Comparison of ENCODE assay signal across 8 cellular contexts in the genomic region with DNA sequence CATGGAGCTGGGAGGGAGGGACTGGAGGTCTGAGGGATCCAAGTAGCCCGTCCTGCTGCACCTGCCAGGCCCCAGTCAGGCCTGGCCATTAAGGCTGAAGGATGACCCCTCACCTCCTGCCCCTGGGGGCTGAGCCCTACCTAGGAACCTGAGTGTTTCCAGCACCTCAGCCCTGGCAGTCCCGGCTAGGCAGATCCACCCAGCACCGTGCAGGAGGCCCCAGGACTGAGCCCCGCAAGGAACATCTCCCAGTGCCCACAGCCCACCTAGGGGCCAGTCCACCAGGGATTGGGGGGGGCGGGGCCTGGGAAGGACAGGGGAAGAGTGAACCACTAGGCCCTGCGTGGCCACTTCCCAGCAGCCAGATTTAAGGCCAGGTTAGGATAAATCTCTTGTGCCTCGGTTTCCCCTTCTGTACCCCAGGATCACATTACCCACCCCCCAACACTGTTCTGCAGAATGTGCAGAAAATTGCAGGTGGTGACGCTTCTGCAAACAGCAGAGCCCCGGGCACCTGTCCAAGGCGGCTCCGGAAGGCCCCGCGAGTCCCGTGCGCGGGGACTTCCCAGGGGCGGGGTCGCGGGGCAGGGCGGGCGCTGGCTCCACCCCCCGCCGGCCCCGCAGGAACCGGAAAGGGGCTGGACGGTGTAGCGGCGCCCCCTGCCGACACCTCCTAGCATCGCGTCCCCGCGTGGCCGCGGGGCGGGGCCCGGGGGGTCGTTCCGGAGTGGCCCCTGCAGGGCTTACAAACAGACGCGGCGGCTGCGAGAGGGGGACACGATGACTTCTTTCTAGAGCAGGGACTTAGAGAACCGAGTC. TPM values are rescaled to one million over a fixed set of nuclear protein-coding genes. Genes with fewer than 3 reads are reported as not detected.
DNase-seq lines count a peak whose midpoint lies in the region; ATAC-seq and TF ChIP-seq lines count a peak whose summit lies in the region.

No MANE protein-coding gene starts in this region.

- H3K4me3 ChIP-seq in AG10803 (ENCODE audit: low read length) (no peak overlapping the region), ectodermal cell (ENCODE audit: insufficient read depth, low read depth, low read length) (peak overlapping the region; percentile 13)

- no peaks in the 10 kb centered on the region for H3K27me3 Mint-ChIP-seq in activated CD4-positive, alpha-beta memory T cell treated with anti-CD3 and anti-CD28 coated beads, Interleukin-2, amount 10 ng/mL, durations not matched to agents 7 days and 5 days

- peak; percentile 67 for ATAC-seq in GM18909 (IDR thresholded peaks at IDR 0.05; ENCODE audit: poor library complexity, unreplicated experiment)
- peak; percentile 50 for ATAC-seq in HG03139 (IDR thresholded peaks at IDR 0.05; ENCODE audit: unreplicated experiment)

- CTCF ChIA-PET in activated CD4-positive, alpha-beta memory T cell treated with anti-CD3 and anti-CD28 coated beads, Interleukin-2, amount 10 ng/mL, durations not matched to agents 7 days and 5 days (lab: Charles Lee), result interaction anchor here (1.3 kb wide), 1 partner anchor 76 kb away, joined by 3 read pairs; no protein-coding TSS in a partner anchor

- no peaks in the 10 kb centered on the region for H3K36me3 ChIP-seq in ectodermal cell (ENCODE audit: control insufficient read depth, insufficient read depth, low read length)

- peak; percentile 59 for TF ChIP-seq CTCF in AG10803 (conservative IDR thresholded peaks at IDR 0.05; ENCODE audit: low read length)

- POLR2A ChIA-PET in activated CD4-positive, alpha-beta memory T cell treated with anti-CD3 and anti-CD28 coated beads, Interleukin-2, amount 10 ng/mL, durations not matched to agents 7 days and 5 days (lab: Charles Lee), result no interaction called here

- peak; percentile 50 for DNase-seq in AG10803 (ENCODE audit: low read depth)
- DNase-seq in NCI-H526 treated with DMSO at 0.1 percent for 48 hours (lab: John Stamatoyannopoulos, UW), result peak; percentile 24
- peak; percentile 88 for DNase-seq in activated CD4-positive, alpha-beta memory T cell treated with anti-CD3 and anti-CD28 coated beads, Interleukin-2, amount 10 ng/mL, durations not matched to agents 7 days and 5 days
- DNase-seq in mesenteric fat pad (ENCODE audit: low spot score), result peak; percentile 95
- DNase-seq in stimulated activated CD8-positive, alpha-beta memory T cell treated with anti-CD3 and anti-CD28 coated beads, Interleukin-15, amount 100 ng/mL, for 1 hour (ENCODE audit: low read depth), result peak; percentile 79

- no peaks in the 10 kb centered on the region for H3K9me3 Mint-ChIP-seq in activated CD4-positive, alpha-beta memory T cell treated with anti-CD3 and anti-CD28 coated beads, Interleukin-2, amount 10 ng/mL, durations not matched to agents 7 days and 5 days

- WGBS in ectodermal cell, 2 experiments, result 11% methylated on average over 45 of the region's 45 CpGs

- peaks cover 19% of the 10 kb centered on the region for H3K4me1 Mint-ChIP-seq in activated CD4-positive, alpha-beta memory T cell treated with anti-CD3 and anti-CD28 coated beads, Interleukin-2, amount 10 ng/mL, durations not matched to agents 7 days and 5 days

- peaks cover 11% of the 10 kb centered on the region for H3K4me1 ChIP-seq in ectodermal cell (ENCODE audit: control insufficient read depth, insufficient read depth, low read length)

- no peaks in the 10 kb centered on the region for H3K27me3 ChIP-seq in ectodermal cell (ENCODE audit: control insufficient read depth, insufficient read depth, low read length, poor library complexity, severe bottlenecking)

- no peaks in the 10 kb centered on the region for H3K36me3 Mint-ChIP-seq in activated CD4-positive, alpha-beta memory T cell treated with anti-CD3 and anti-CD28 coated beads, Interleukin-2, amount 10 ng/mL, durations not matched to agents 7 days and 5 days (ENCODE audit: low read depth)

- H3K9me3 ChIP-seq in ectodermal cell (ENCODE audit: control insufficient read depth, low read length), result no peaks in the 10 kb centered on the region

- H3K27ac ChIP-seq in ectodermal cell (ENCODE audit: insufficient read depth, low read depth, low read length, poor library complexity, severe bottlenecking), result no peak overlapping the region

- no peak overlapping the region for H3K4me3 Mint-ChIP-seq in activated CD4-positive, alpha-beta memory T cell treated with anti-CD3 and anti-CD28 coated beads, Interleukin-2, amount 10 ng/mL, durations not matched to agents 7 days and 5 days

- peak overlapping the region; percentile 66 for H3K27ac Mint-ChIP-seq in activated CD4-positive, alpha-beta memory T cell treated with anti-CD3 and anti-CD28 coated beads, Interleukin-2, amount 10 ng/mL, durations not matched to agents 7 days and 5 days

RNA-seq across cellular contexts. Expression of a gene that starts 55.9 kb away (rescaled TPM):
- total RNA-seq in activated CD4-positive, alpha-beta memory T cell treated with anti-CD3 and anti-CD28 coated beads, Interleukin-2, amount 10 ng/mL, durations not matched to agents 7 days and 5 days, result 1 to 10 TPM; 5.5 to 6.3 TPM
- 2.0 TPM for polyA plus RNA-seq in ectodermal cell (2013, experiment 1 of 4)
- polyA plus RNA-seq in ectodermal cell (2013, experiment 2 of 4), result 2.0 TPM
- polyA plus RNA-seq in ectodermal cell (2013, experiment 3 of 4), result 2.3 TPM
- 2.3 TPM for polyA plus RNA-seq in ectodermal cell (2013, experiment 4 of 4)
- total RNA-seq in mesenteric fat pad, result 30.4 TPM

Comparison
In these comparisons a context has a peak if more than half of its experiments do, and no peak if none do; other contexts are left out.
1. DNase-seq: peak in every context shown above with its lines; median percentile 95 in mesenteric fat pad; 88 in activated CD4-positive, alpha-beta memory T cell treated with anti-CD3 and anti-CD28 coated beads, Interleukin-2, amount 10 ng/mL, durations not matched to agents 7 days and 5 days; 79 in stimulated activated CD8-positive, alpha-beta memory T cell treated with anti-CD3 and anti-CD28 coated beads, Interleukin-15, amount 100 ng/mL, for 1 hour; 50 in AG10803; 24 in NCI-H526 treated with DMSO at 0.1 percent for 48 hours.